In the genomic region with DNA sequence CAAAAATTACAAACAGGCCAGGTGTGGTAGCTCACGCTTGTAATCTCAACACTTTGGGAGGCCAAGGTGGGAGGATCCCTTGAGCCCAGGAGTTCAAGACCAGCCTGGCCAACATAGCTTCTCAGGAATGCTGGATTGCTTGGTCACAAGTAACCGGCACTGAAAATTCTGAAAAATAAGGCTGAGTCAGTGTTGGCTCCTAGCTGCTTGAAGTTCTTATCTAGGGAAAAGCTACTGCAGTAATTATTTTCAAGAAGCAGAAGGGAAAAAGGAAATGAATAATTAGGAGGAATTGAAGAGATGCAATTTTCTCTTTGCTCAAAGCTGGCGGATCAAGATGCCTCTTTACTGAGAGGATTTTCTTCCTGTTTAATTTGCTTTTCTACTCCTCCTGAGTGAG, we compare ENCODE assay signal across 1 cellular context.
TF ChIP-seq lines count a peak whose summit lies in the region.

No MANE protein-coding gene starts in this region.

TF ChIP-seq in IMR-90, 13 proteins besides CTCF, POLR2A, EP300 and RAD21:
- no peak for TF ChIP-seq MAZ (IDR thresholded peaks at IDR 0.05; ENCODE audit: borderline replicate concordance, low read depth, low read length)
- TF ChIP-seq RCOR1 (IDR thresholded peaks at IDR 0.05; ENCODE audit: insufficient replicate concordance, low read length), result no peak
- TF ChIP-seq, protein P1, sequence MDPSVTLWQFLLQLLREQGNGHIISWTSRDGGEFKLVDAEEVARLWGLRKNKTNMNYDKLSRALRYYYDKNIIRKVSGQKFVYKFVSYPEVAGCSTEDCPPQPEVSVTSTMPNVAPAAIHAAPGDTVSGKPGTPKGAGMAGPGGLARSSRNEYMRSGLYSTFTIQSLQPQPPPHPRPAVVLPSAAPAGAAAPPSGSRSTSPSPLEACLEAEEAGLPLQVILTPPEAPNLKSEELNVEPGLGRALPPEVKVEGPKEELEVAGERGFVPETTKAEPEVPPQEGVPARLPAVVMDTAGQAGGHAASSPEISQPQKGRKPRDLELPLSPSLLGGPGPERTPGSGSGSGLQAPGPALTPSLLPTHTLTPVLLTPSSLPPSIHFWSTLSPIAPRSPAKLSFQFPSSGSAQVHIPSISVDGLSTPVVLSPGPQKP (IDR thresholded peaks at IDR 0.05; ENCODE audit: borderline replicate concordance, low read depth, low read length), result no peak
- peak; percentile 51; the same call in 1 of the 2 replicates for TF ChIP-seq NFE2L2 (IDR thresholded peaks at IDR 0.05; ENCODE audit: low read depth, low read length)
- no peak for TF ChIP-seq CHD1 (IDR thresholded peaks at IDR 0.05; ENCODE audit: low read depth, low read length)
- TF ChIP-seq MAFK (IDR thresholded peaks at IDR 0.05; ENCODE audit: low read depth, low read length), result peak; percentile 61; the same call in 1 of the 2 replicates
